ENCODE assay signal across 21 cellular contexts in the genomic region with DNA sequence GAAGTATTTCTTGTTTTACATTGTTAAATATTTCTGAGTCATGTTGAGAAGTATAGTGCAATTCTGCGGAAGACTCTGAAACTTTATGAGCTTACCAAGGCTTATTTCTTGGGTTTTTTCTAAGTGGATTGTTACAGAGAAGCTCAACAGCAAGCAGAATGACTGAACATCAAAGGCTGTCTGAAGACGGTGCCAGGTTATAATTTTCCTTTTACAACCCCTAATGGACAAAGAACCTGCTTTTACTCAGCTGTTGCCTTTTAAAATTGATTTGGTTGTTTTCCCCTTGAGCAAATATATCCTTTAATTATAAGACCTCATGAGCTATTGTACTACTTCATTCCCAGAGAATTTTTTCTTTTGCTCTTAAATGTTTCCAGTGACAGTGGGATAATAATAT.
"Had no signal": no experiment of that assay in that cellular context is flagged by ENCODE, and none has a peak within 500 bp of the region (broad histone marks: within the 10 kb centered on the region; RNA-seq: fewer than 3 reads in every experiment).

No MANE protein-coding gene starts in this region.

- ATAC-seq: body of pancreas; right lobe of liver; stimulated activated effector memory CD8-positive, alpha-beta T cell treated with anti-CD3 and anti-CD28 coated beads, Interleukin-12 subunit alpha, Interleukin-12 subunit beta, amount 100 ng/mL, for 72 hours; stimulated activated naive CD8-positive, alpha-beta T cell treated with anti-CD3 and anti-CD28 coated beads, Interleukin-15, amount 100 ng/mL, for 72 hours had no signal

- H3K27ac ChIP-seq: adrenal gland, body of pancreas, left ventricle myocardium inferior, ovary, right lobe of liver, upper lobe of left lung had no signal

- DNase-seq: activated CD4-positive, alpha-beta T cell treated with anti-CD3 and anti-CD28 coated beads for 4 hours; activated CD4-positive, alpha-beta T cell treated with anti-CD3 and anti-CD28 coated beads, Interleukin-2, amount 50 U/mL, for 48 hours; activated CD8-positive, alpha-beta memory T cell treated with anti-CD3 and anti-CD28 coated beads for 24 hours; activated effector memory CD4-positive, alpha-beta T cell treated with Interleukin-2 at 50 U/mL for 16 hours; activated naive CD4-positive, alpha-beta T cell treated with anti-CD3 and anti-CD28 coated beads for 36 hours; activated naive CD8-positive, alpha-beta T cell treated with anti-CD3 and anti-CD28 coated beads for 36 hours; adrenal gland; aorta; body of pancreas; dermis blood vessel endothelial cell; effector CD4-positive, alpha-beta T cell; left ventricle myocardium inferior; naive B cell; nephron progenitor cell; ovary; right lobe of liver; stimulated activated CD4-positive, alpha-beta T cell treated with anti-CD3 and anti-CD28 coated beads, Interleukin-4, amount 100 ng/mL, for 24 hours; stimulated activated naive CD8-positive, alpha-beta T cell treated with anti-CD3 and anti-CD28 coated beads, Interleukin-15, amount 100 ng/mL, for 72 hours; substantia nigra; upper lobe of left lung had no signal
